Comparison of ENCODE assay signal across 20 cellular contexts in genomic region chr5:1086137-1086536, GRCh38. TPM values are rescaled to one million over a fixed set of nuclear protein-coding genes. Genes with fewer than 3 reads are reported as not detected.
DNase-seq lines count a peak whose midpoint lies in the region; ATAC-seq, FAIRE-seq and TF ChIP-seq lines count a peak whose summit lies in the region.
"Had no signal": no experiment of that assay in that cellular context is flagged by ENCODE, and none has a peak within 500 bp of the region (broad histone marks: within the 10 kb centered on the region; RNA-seq: fewer than 3 reads in every experiment).

No MANE protein-coding gene starts in this region.

- no peak for TF ChIP-seq CTCF in A549 (IDR thresholded peaks at IDR 0.05)
- TF ChIP-seq CTCF in GM23338 (conservative IDR thresholded peaks at IDR 0.05; ENCODE audit: low read depth in 2 of 2), result no peak
- no peak for TF ChIP-seq CTCF in RWPE1 (conservative IDR thresholded peaks at IDR 0.05; ENCODE audit: low read depth)
- TF ChIP-seq CTCF in liver (IDR thresholded peaks at IDR 0.05; ENCODE audit: low read depth, low read length, missing input control), result no peak
- no peak for TF ChIP-seq CTCF in activated CD8-positive, alpha-beta T cell treated with anti-CD3 and anti-CD28 coated beads for 36 hours (IDR thresholded peaks at IDR 0.05)

- no peak overlapping the region for H3K27ac Mint-ChIP-seq in GM23338
- no peak overlapping the region for H3K27ac Mint-ChIP-seq in activated CD8-positive, alpha-beta T cell treated with anti-CD3 and anti-CD28 coated beads for 36 hours
- H3K27ac Mint-ChIP-seq: CD4-positive, alpha-beta memory T cell had no signal

- no peaks in the 10 kb centered on the region; the same call in 2 of the 3 replicates for H3K4me1 Mint-ChIP-seq in GM23338
- no peaks in the 10 kb centered on the region for H3K4me1 Mint-ChIP-seq in activated CD8-positive, alpha-beta T cell treated with anti-CD3 and anti-CD28 coated beads for 36 hours (ENCODE audit: low read depth)
- H3K4me1 Mint-ChIP-seq: CD14-positive monocyte; CD4-positive, alpha-beta memory T cell had no signal

- H3K79me2 ChIP-seq in GM23338 (replicated peaks; ENCODE audit: insufficient read depth), result no peaks in the 10 kb centered on the region

- no peaks in the 10 kb centered on the region for H3K9me3 Mint-ChIP-seq in GM23338
- H3K9me3 Mint-ChIP-seq in activated CD8-positive, alpha-beta T cell treated with anti-CD3 and anti-CD28 coated beads for 36 hours, result no peaks in the 10 kb centered on the region
- H3K9me3 Mint-ChIP-seq: CD4-positive, alpha-beta memory T cell had no signal

- H3K27me3 ChIP-seq in GM23338 (ENCODE audit: insufficient read depth) (no peaks in the 10 kb centered on the region), liver (ENCODE audit: control insufficient read depth in 4 of 4, insufficient read depth in 4 of 4, low read length in 3 of 4) (no peaks in the 10 kb centered on the region)
- H3K27me3 ChIP-seq: BLaER1 had no signal

- no peak for TF ChIP-seq EP300 in A549 (IDR thresholded peaks at IDR 0.05)

- no peak for TF ChIP-seq POLR2A in A549 (IDR thresholded peaks at IDR 0.05; ENCODE audit: low read length)

- ATAC-seq in A549, result no peak
- ATAC-seq in GM23338, result no peak
- no peak for ATAC-seq in HG02970 (IDR thresholded peaks at IDR 0.05; ENCODE audit: low FRiP score, unreplicated experiment)
- ATAC-seq in activated CD8-positive, alpha-beta T cell treated with anti-CD3 and anti-CD28 coated beads for 36 hours, result no peak
- ATAC-seq: HCT116 had no signal

- H3K27ac ChIP-seq in A549 (no peak overlapping the region), GM23338 (ENCODE audit: low read depth) (no peak overlapping the region), RWPE1 (peak overlapping the region; percentile 15), liver (ENCODE audit: low read depth in 1 of 2, low read length in 2 of 2) (no peak overlapping the region)
- H3K27ac ChIP-seq: BLaER1 had no signal

- 86% methylated on average over 11 of the region's 11 CpGs for WGBS in A549 (ENCODE audit: missing lambda C conversion rate)
- 86% methylated on average over 11 of the region's 11 CpGs for WGBS in liver

- no peaks in the 10 kb centered on the region for H4K20me1 ChIP-seq in GM23338 (replicated peaks; ENCODE audit: insufficient read depth)

- H3K27me3 Mint-ChIP-seq in GM23338 (ENCODE audit: insufficient read depth, low read depth, poor library complexity), result peaks cover 4% of the 10 kb centered on the region
- H3K27me3 Mint-ChIP-seq in activated CD8-positive, alpha-beta T cell treated with anti-CD3 and anti-CD28 coated beads for 36 hours, result no peaks in the 10 kb centered on the region
- H3K27me3 Mint-ChIP-seq: CD4-positive, alpha-beta memory T cell had no signal

- peaks cover 19% of the 10 kb centered on the region for H3K36me3 Mint-ChIP-seq in GM23338 (ENCODE audit: low read depth)
- peaks cover 7% of the 10 kb centered on the region for H3K36me3 Mint-ChIP-seq in activated CD8-positive, alpha-beta T cell treated with anti-CD3 and anti-CD28 coated beads for 36 hours (ENCODE audit: low read depth)

- no peaks in the 10 kb centered on the region for H3K9me2 ChIP-seq in GM23338 (ENCODE audit: insufficient read depth)

- POLR2A ChIA-PET in A549 (lab: Yijun Ruan, JAX), result no interaction called here
- POLR2A ChIA-PET in RWPE1 (lab: Yijun Ruan, JAX; ENCODE audit: low non-redundant PET), result no interaction called here
- POLR2A ChIA-PET in activated CD8-positive, alpha-beta T cell treated with anti-CD3 and anti-CD28 coated beads for 36 hours (lab: Charles Lee), result no interaction called here

- no peaks in the 10 kb centered on the region for H3K36me3 ChIP-seq in GM23338 (ENCODE audit: insufficient read depth)
- H3K36me3 ChIP-seq in liver (ENCODE audit: control insufficient read depth in 4 of 4, insufficient read depth in 3 of 4, low read depth in 1 of 4, low read length in 3 of 4), result peaks cover 38 to 59% (median 41%) of the 10 kb centered on the region in 4 donors

- intact Hi-C loops in activated CD8-positive, alpha-beta T cell treated with anti-CD3 and anti-CD28 coated beads for 36 hours (cut with micrococcal nuclease), result no loop called here

- TF ChIP-seq RAD21 in A549 (conservative IDR thresholded peaks at IDR 0.05 in 1 of 2, IDR thresholded peaks at IDR 0.05 in 1 of 2) (no peak), liver (IDR thresholded peaks at IDR 0.05) (no peak)

- CTCF ChIA-PET in A549 (lab: Yijun Ruan, JAX) (no interaction called here), RWPE1 (lab: Yijun Ruan, JAX) (no interaction called here)
- CTCF ChIA-PET in activated CD8-positive, alpha-beta T cell treated with anti-CD3 and anti-CD28 coated beads for 36 hours (lab: Charles Lee), result no interaction called here

- no peak overlapping the region for H3K4me2 ChIP-seq in A549
- no peak overlapping the region for H3K4me2 ChIP-seq in GM23338
- H3K4me2 ChIP-seq: BLaER1 had no signal

- H3K9ac ChIP-seq in liver (ENCODE audit: low read depth in 1 of 2, low read length in 2 of 2), result no peak overlapping the region
- H3K9ac ChIP-seq: BLaER1 had no signal

- no peak overlapping the region for H2AFZ ChIP-seq in GM23338

- no peak overlapping the region for H3K4me3 Mint-ChIP-seq in GM23338
- H3K4me3 Mint-ChIP-seq in activated CD8-positive, alpha-beta T cell treated with anti-CD3 and anti-CD28 coated beads for 36 hours, result no peak overlapping the region
- H3K4me3 Mint-ChIP-seq: CD14-positive monocyte; CD4-positive, alpha-beta memory T cell had no signal

- H3K4me1 ChIP-seq in A549, result no peaks in the 10 kb centered on the region
- H3K4me1 ChIP-seq in GM23338 (ENCODE audit: insufficient read depth), result no peaks in the 10 kb centered on the region
- H3K4me1 ChIP-seq in liver (ENCODE audit: control insufficient read depth in 4 of 4, insufficient read depth in 4 of 4, low read length in 3 of 4), result peaks cover 10 to 24% (median 17%) of the 10 kb centered on the region in 4 donors
- H3K4me1 ChIP-seq: BLaER1 had no signal

- DNase-seq in A549 (ENCODE audit: low read depth in 1 of 2, low spot score in 1 of 2) (no peak), GM23338 (ENCODE audit: low spot score) (no peak), RWPE1 (ENCODE audit: low spot score) (no peak), AG08395 (ENCODE audit: low spot score) (no peak)
- DNase-seq in activated CD8-positive, alpha-beta T cell treated with anti-CD3 and anti-CD28 coated beads for 36 hours, result no peak
- DNase-seq: CD4-positive, alpha-beta memory T cell; DMS153; DMS79; GDM1; GOT3; H7; KG1 had no signal

- FAIRE-seq in A549 (lab: Jason Lieb, UNC), result no peak
- FAIRE-seq: A204.1, GM12892, GM18507 had no signal

- no peaks in the 10 kb centered on the region for H3K9me3 ChIP-seq in A549
- no peaks in the 10 kb centered on the region for H3K9me3 ChIP-seq in liver (ENCODE audit: control insufficient read depth in 4 of 4, low read length in 3 of 4)
- H3K9me3 ChIP-seq: BLaER1 had no signal

- H3F3A ChIP-seq in GM23338 (replicated peaks; ENCODE audit: low read depth), result no peaks in the 10 kb centered on the region

- H3K4me3 ChIP-seq in A549, result no peak overlapping the region
- no peak overlapping the region for H3K4me3 ChIP-seq in GM23338
- H3K4me3 ChIP-seq in liver (ENCODE audit: low read depth in 1 of 3, low read length in 3 of 3), result no peak overlapping the region
- H3K4me3 ChIP-seq: BLaER1 had no signal

TF ChIP-seq in liver, 16 proteins besides CTCF, POLR2A, EP300 and RAD21:
- TF ChIP-seq, protein P1, sequence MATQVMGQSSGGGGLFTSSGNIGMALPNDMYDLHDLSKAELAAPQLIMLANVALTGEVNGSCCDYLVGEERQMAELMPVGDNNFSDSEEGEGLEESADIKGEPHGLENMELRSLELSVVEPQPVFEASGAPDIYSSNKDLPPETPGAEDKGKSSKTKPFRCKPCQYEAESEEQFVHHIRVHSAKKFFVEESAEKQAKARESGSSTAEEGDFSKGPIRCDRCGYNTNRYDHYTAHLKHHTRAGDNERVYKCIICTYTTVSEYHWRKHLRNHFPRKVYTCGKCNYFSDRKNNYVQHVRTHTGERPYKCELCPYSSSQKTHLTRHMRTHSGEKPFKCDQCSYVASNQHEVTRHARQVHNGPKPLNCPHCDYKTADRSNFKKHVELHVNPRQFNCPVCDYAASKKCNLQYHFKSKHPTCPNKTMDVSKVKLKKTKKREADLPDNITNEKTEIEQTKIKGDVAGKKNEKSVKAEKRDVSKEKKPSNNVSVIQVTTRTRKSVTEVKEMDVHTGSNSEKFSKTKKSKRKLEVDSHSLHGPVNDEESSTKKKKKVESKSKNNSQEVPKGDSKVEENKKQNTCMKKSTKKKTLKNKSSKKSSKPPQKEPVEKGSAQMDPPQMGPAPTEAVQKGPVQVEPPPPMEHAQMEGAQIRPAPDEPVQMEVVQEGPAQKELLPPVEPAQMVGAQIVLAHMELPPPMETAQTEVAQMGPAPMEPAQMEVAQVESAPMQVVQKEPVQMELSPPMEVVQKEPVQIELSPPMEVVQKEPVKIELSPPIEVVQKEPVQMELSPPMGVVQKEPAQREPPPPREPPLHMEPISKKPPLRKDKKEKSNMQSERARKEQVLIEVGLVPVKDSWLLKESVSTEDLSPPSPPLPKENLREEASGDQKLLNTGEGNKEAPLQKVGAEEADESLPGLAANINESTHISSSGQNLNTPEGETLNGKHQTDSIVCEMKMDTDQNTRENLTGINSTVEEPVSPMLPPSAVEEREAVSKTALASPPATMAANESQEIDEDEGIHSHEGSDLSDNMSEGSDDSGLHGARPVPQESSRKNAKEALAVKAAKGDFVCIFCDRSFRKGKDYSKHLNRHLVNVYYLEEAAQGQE (IDR thresholded peaks at IDR 0.05), result peak; percentile 58
- TF ChIP-seq EGR1 (IDR thresholded peaks at IDR 0.05; ENCODE audit: low read depth in 2 of 2), result no peak

RNA-seq across cellular contexts. Expression of gene SLC12A7, which starts 25.7 kb away (rescaled TPM):
- polyA plus RNA-seq in A549 (2011; rRNA removed) (11.2 and 12.3 TPM in 2 replicates), A549 (2017; fragmentation: RNase III; extraction: RNeasy Plus Mini Kit Qiagen cat#74134 plus additional on column Dnase treatment) (18.1 to 22.5 TPM (median 19.5 TPM) in 3 replicates), GM23338 (2016; fragmentation: Nextera tagmentation; extraction: Ambion mirVana) (7.4 TPM in 2 replicates), liver (10 to 100 TPM; 12.3 to 30.8 TPM)
- polyA plus RNA-seq in A549 (2012; cell fraction: cytosol; rRNA removed), result 15.3 and 19.8 TPM in 2 replicates
- polyA plus RNA-seq in A549 (2012; cell fraction: nucleus; rRNA removed), result 79.7 and 103 TPM in 2 replicates
- 11.0 and 22.1 TPM in 2 replicates for polyA minus RNA-seq in A549 (2011; rRNA and poly(A)+ RNA removed)
- total RNA-seq in GM23338 (2014; rRNA removed; shearing (Covaris generic)), result 32.2 TPM in 2 replicates
- 10 to 100 TPM; 27.1 to 64.2 TPM for total RNA-seq in liver
- total RNA-seq in activated CD8-positive, alpha-beta T cell treated with anti-CD3 and anti-CD28 coated beads for 36 hours, result 10 to 100 TPM; 21.6 to 24.8 TPM
